ENCODE assay signal across 1 cellular context in the genomic region with DNA sequence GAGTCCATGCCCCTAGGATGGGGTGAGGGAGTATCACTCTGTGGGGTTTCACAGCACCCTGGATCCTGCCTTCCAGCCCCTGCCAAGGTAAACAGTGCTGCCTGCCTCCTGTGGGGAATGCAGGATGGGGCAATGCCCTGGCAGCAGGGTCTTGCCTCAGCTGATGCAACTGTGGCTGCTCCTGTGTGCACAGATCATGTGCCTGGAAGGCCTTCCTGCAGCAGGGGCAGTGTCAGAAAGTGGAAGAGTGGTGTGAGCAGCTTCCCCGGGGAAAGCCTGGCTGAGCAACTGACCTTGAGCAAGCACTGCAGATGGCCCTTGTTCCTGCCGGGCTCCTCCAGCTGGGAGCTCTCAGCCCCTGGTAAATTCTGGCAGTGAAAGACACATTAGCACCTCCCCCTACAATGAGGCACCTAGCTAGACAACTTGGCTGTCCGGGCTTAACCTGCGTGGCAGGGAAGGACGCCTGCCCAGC.
TF ChIP-seq lines count a peak whose summit lies in the region.

No MANE protein-coding gene starts in this region.

TF ChIP-seq in HepG2, 621 proteins besides CTCF, POLR2A, EP300 and RAD21 (continued from another document and continues in another):
- TF ChIP-seq ZNF367 (CRISPR knock-in tag; IDR thresholded peaks at IDR 0.05; ENCODE audit: borderline replicate concordance): no peak
- TF ChIP-seq ATF2 (CRISPR knock-in tag; IDR thresholded peaks at IDR 0.05): peak; percentile 39; the same call in 1 of the 2 replicates
- 0 out of 2 replicates have a peak, but pooled peaks have one; percentile 12 for TF ChIP-seq PITX1 (CRISPR knock-in tag; IDR thresholded peaks at IDR 0.05)
- TF ChIP-seq ZNF609 (CRISPR knock-in tag; IDR thresholded peaks at IDR 0.05; ENCODE audit: borderline replicate concordance): peak; percentile 36; the same call in 1 of the 2 replicates
- no peak for TF ChIP-seq CBX2 (IDR thresholded peaks at IDR 0.05; ENCODE audit: low read depth, low read length)
- no peak for TF ChIP-seq CBX2 (CRISPR knock-in tag; IDR thresholded peaks at IDR 0.05; ENCODE audit: low read depth)
- TF ChIP-seq, protein P1, sequence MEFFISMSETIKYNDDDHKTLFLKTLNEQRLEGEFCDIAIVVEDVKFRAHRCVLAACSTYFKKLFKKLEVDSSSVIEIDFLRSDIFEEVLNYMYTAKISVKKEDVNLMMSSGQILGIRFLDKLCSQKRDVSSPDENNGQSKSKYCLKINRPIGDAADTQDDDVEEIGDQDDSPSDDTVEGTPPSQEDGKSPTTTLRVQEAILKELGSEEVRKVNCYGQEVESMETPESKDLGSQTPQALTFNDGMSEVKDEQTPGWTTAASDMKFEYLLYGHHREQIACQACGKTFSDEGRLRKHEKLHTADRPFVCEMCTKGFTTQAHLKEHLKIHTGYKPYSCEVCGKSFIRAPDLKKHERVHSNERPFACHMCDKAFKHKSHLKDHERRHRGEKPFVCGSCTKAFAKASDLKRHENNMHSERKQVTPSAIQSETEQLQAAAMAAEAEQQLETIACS (CRISPR knock-in tag; IDR thresholded peaks at IDR 0.05): no peak
- TF ChIP-seq, protein P2, sequence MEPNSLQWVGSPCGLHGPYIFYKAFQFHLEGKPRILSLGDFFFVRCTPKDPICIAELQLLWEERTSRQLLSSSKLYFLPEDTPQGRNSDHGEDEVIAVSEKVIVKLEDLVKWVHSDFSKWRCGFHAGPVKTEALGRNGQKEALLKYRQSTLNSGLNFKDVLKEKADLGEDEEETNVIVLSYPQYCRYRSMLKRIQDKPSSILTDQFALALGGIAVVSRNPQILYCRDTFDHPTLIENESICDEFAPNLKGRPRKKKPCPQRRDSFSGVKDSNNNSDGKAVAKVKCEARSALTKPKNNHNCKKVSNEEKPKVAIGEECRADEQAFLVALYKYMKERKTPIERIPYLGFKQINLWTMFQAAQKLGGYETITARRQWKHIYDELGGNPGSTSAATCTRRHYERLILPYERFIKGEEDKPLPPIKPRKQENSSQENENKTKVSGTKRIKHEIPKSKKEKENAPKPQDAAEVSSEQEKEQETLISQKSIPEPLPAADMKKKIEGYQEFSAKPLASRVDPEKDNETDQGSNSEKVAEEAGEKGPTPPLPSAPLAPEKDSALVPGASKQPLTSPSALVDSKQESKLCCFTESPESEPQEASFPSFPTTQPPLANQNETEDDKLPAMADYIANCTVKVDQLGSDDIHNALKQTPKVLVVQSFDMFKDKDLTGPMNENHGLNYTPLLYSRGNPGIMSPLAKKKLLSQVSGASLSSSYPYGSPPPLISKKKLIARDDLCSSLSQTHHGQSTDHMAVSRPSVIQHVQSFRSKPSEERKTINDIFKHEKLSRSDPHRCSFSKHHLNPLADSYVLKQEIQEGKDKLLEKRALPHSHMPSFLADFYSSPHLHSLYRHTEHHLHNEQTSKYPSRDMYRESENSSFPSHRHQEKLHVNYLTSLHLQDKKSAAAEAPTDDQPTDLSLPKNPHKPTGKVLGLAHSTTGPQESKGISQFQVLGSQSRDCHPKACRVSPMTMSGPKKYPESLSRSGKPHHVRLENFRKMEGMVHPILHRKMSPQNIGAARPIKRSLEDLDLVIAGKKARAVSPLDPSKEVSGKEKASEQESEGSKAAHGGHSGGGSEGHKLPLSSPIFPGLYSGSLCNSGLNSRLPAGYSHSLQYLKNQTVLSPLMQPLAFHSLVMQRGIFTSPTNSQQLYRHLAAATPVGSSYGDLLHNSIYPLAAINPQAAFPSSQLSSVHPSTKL (CRISPR knock-in tag; IDR thresholded peaks at IDR 0.05): peak; percentile 86
- TF ChIP-seq, protein P3, sequence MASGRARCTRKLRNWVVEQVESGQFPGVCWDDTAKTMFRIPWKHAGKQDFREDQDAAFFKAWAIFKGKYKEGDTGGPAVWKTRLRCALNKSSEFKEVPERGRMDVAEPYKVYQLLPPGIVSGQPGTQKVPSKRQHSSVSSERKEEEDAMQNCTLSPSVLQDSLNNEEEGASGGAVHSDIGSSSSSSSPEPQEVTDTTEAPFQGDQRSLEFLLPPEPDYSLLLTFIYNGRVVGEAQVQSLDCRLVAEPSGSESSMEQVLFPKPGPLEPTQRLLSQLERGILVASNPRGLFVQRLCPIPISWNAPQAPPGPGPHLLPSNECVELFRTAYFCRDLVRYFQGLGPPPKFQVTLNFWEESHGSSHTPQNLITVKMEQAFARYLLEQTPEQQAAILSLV (CRISPR knock-in tag; IDR thresholded peaks at IDR 0.05; ENCODE audit: borderline replicate concordance): peak; percentile 19; the same call in 1 of the 2 replicates
- TF ChIP-seq SMAD9 (CRISPR knock-in tag; IDR thresholded peaks at IDR 0.05): no peak
- TF ChIP-seq HNF1B (CRISPR knock-in tag; IDR thresholded peaks at IDR 0.05): peak; percentile 16; the same call in 1 of the 2 replicates
- TF ChIP-seq ZGPAT (CRISPR knock-in tag; IDR thresholded peaks at IDR 0.05): peak; percentile 68
- no peak for TF ChIP-seq KDM5A (IDR thresholded peaks at IDR 0.05; ENCODE audit: borderline replicate concordance, low read length)
- peak; percentile 88; the same call in 1 of the 2 replicates for TF ChIP-seq HMG20A (CRISPR knock-in tag; IDR thresholded peaks at IDR 0.05; ENCODE audit: borderline replicate concordance)
- no peak for TF ChIP-seq TCF7 (IDR thresholded peaks at IDR 0.05; ENCODE audit: low read depth)
- peak; percentile 69; the same call in 1 of the 2 replicates for TF ChIP-seq HOXA5 (CRISPR knock-in tag; IDR thresholded peaks at IDR 0.05)
- peak; percentile 75 to 99; a peak in 3 of 4 replicates for TF ChIP-seq ATF4 (CRISPR knock-in tag; IDR thresholded peaks at IDR 0.05)
- TF ChIP-seq, protein P4, sequence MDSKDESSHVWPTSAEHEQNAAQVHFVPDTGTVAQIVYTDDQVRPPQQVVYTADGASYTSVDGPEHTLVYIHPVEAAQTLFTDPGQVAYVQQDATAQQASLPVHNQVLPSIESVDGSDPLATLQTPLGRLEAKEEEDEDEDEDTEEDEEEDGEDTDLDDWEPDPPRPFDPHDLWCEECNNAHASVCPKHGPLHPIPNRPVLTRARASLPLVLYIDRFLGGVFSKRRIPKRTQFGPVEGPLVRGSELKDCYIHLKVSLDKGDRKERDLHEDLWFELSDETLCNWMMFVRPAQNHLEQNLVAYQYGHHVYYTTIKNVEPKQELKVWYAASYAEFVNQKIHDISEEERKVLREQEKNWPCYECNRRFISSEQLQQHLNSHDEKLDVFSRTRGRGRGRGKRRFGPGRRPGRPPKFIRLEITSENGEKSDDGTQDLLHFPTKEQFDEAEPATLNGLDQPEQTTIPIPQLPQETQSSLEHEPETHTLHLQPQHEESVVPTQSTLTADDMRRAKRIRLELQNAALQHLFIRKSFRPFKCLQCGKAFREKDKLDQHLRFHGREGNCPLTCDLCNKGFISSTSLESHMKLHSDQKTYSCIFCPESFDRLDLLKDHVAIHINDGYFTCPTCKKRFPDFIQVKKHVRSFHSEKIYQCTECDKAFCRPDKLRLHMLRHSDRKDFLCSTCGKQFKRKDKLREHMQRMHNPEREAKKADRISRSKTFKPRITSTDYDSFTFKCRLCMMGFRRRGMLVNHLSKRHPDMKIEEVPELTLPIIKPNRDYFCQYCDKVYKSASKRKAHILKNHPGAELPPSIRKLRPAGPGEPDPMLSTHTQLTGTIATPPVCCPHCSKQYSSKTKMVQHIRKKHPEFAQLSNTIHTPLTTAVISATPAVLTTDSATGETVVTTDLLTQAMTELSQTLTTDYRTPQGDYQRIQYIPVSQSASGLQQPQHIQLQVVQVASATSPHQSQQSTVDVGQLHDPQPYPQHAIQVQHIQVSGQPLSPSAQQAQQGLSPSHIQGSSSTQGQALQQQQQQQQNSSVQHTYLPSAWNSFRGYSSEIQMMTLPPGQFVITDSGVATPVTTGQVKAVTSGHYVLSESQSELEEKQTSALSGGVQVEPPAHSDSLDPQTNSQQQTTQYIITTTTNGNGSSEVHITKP (CRISPR knock-in tag; IDR thresholded peaks at IDR 0.05; ENCODE audit: low read depth): 0 out of 2 replicates have a peak, but pooled peaks have one; percentile 19
- TF ChIP-seq AHR (CRISPR knock-in tag; IDR thresholded peaks at IDR 0.05): peak; percentile 60; the same call in 1 of the 2 replicates
- TF ChIP-seq BHLHE40 (IDR thresholded peaks at IDR 0.05; ENCODE audit: low read length): peak; percentile 78
- peak; percentile 99 for TF ChIP-seq GATAD2A (CRISPR knock-in tag; IDR thresholded peaks at IDR 0.05)
- TF ChIP-seq ZBTB3 (CRISPR knock-in tag; IDR thresholded peaks at IDR 0.05; ENCODE audit: borderline replicate concordance, low read depth): no peak
- TF ChIP-seq YEATS4 (CRISPR knock-in tag; IDR thresholded peaks at IDR 0.05; ENCODE audit: borderline replicate concordance): peak; percentile 58; the same call in 1 of the 2 replicates
- TF ChIP-seq SETDB1 (CRISPR knock-in tag; IDR thresholded peaks at IDR 0.05; ENCODE audit: borderline replicate concordance): no peak
- no peak for TF ChIP-seq E2F2 (CRISPR knock-in tag; IDR thresholded peaks at IDR 0.05; ENCODE audit: borderline replicate concordance)
